Comparison of ENCODE assay signal across 19 cellular contexts in the genomic region with DNA sequence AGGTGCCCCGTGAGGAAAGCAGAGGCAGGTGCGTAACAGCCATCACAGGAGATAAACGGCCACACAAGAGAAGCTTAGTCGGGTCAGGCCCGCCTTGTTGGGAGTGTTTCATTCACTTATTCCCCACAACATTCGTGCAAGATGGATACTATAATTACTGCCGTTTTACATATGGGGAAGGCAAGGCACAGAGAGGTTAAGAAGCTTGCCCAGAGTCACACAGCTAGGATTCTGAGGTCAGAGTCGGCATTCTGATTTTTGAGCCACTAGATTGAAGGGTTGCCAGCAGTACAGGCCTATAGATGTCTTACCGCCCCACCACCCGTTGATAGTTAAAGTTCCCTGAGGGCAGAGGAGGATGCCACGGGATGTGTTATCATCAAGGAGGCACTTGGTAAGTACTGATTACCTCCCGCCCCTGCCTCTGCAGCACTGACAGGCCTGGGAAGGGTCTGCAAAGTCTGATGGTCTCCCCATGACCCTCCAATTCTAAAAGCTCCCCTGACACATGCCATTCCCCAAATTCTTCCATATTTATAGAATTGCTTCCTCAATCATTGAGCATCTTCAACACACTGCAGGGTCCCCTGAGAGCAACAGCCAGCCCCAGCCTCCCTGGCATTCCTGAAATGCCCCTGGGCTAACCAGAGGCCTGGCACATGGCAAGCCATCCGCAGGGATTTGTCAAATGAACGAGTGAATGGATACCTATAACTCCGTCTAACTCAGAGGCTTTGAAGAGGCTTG.
"Had no signal": no experiment of that assay in that cellular context is flagged by ENCODE, and none has a peak within 500 bp of the region (broad histone marks: within the 10 kb centered on the region; RNA-seq: fewer than 3 reads in every experiment).

No MANE protein-coding gene starts in this region.

- H3K9me3 Mint-ChIP-seq: dendritic cell treated with granulocyte-macrophage colony-stimulating factor and Interleukin-4, amounts not matched to agents 40 ng/mL and 50 ng/mL, for 4 days; nephron progenitor cell; stimulated activated naive CD8-positive, alpha-beta T cell treated with anti-CD3 and anti-CD28 coated beads, Interleukin-15, amount 100 ng/mL, for 72 hours had no signal

- H3K4me3 Mint-ChIP-seq: dendritic cell treated with granulocyte-macrophage colony-stimulating factor and Interleukin-4, amounts not matched to agents 40 ng/mL and 50 ng/mL, for 4 days; nephron progenitor cell; stimulated activated memory B cell treated with anti-CD40 and anti-IgM and Interleukin-4, amounts not matched to agents 10 μg/mL and 1 μg/mL and 100 μg/mL, for 72 hours; stimulated activated naive CD8-positive, alpha-beta T cell treated with anti-CD3 and anti-CD28 coated beads, Interleukin-15, amount 100 ng/mL, for 72 hours had no signal

- H3K9me3 ChIP-seq: psoas muscle, right lobe of liver, testis, tibial nerve had no signal

- H3K36me3 Mint-ChIP-seq: stimulated activated memory B cell treated with anti-CD40 and anti-IgM and Interleukin-4, amounts not matched to agents 10 μg/mL and 1 μg/mL and 100 μg/mL, for 72 hours had no signal

- H3K4me3 ChIP-seq: hepatocyte, psoas muscle, right lobe of liver, spleen, testis, tibial nerve had no signal

- H3K4me1 Mint-ChIP-seq: stimulated activated memory B cell treated with anti-CD40 and anti-IgM and Interleukin-4, amounts not matched to agents 10 μg/mL and 1 μg/mL and 100 μg/mL, for 72 hours; stimulated activated naive CD8-positive, alpha-beta T cell treated with anti-CD3 and anti-CD28 coated beads, Interleukin-15, amount 100 ng/mL, for 72 hours had no signal

- H3K4me1 ChIP-seq: foreskin keratinocyte, psoas muscle, right lobe of liver, spleen had no signal

- ATAC-seq: foreskin keratinocyte; psoas muscle; right lobe of liver; stimulated activated memory B cell treated with anti-CD40 and anti-IgM and Interleukin-4, amounts not matched to agents 10 μg/mL and 1 μg/mL and 100 μg/mL, for 72 hours; stimulated activated naive CD8-positive, alpha-beta T cell treated with anti-CD3 and anti-CD28 coated beads, Interleukin-15, amount 100 ng/mL, for 72 hours had no signal

- H3K36me3 ChIP-seq: right lobe of liver, spleen, tibial nerve had no signal

- H3K27ac Mint-ChIP-seq: dendritic cell treated with granulocyte-macrophage colony-stimulating factor and Interleukin-4, amounts not matched to agents 40 ng/mL and 50 ng/mL, for 4 days; nephron progenitor cell; stimulated activated memory B cell treated with anti-CD40 and anti-IgM and Interleukin-4, amounts not matched to agents 10 μg/mL and 1 μg/mL and 100 μg/mL, for 72 hours; stimulated activated naive CD8-positive, alpha-beta T cell treated with anti-CD3 and anti-CD28 coated beads, Interleukin-15, amount 100 ng/mL, for 72 hours had no signal

- H3K27ac ChIP-seq: foreskin keratinocyte, hepatocyte, psoas muscle, right lobe of liver, spleen, testis, tibial nerve had no signal

- H3K27me3 Mint-ChIP-seq: stimulated activated naive CD8-positive, alpha-beta T cell treated with anti-CD3 and anti-CD28 coated beads, Interleukin-15, amount 100 ng/mL, for 72 hours had no signal

- DNase-seq: cerebellar nuclear complex; erythroblast; foreskin keratinocyte; head of caudate nucleus; kidney glomerular epithelial cell; nephron progenitor cell; psoas muscle; retina; right lobe of liver; spleen; stimulated activated CD4-positive, alpha-beta T cell treated with anti-CD3 and anti-CD28 coated beads, Interleukin-15, amount 100 ng/mL, for 24 hours; stimulated activated CD4-positive, alpha-beta T cell treated with anti-CD3 and anti-CD28 coated beads, Interleukin-1b, Interleukin-23, amount 100 ng/mL, for 48 hours; stimulated activated CD4-positive, alpha-beta T cell treated with anti-CD3 and anti-CD28 coated beads, Interleukin-4, amount 100 ng/mL, for 24 hours; stimulated activated naive CD8-positive, alpha-beta T cell treated with anti-CD3 and anti-CD28 coated beads, Interleukin-15, amount 100 ng/mL, for 72 hours; testis had no signal

- H3K27me3 ChIP-seq: hepatocyte, right lobe of liver, testis, tibial nerve had no signal
